8 cellular contexts compared by ENCODE assay signal in genomic region chr19:2061093-2061935, GRCh38. TPM values are rescaled to one million over a fixed set of nuclear protein-coding genes. Genes with fewer than 3 reads are reported as not detected.
A peak's percentile ranks its signal among the peaks of the same experiment; 100 is the strongest.
DNase-seq lines count a peak whose midpoint lies in the region; ATAC-seq, FAIRE-seq and TF ChIP-seq lines count a peak whose summit lies in the region.

No MANE protein-coding gene starts in this region.

- H3K27me3 ChIP-seq in BE2C (no peaks in the 10 kb centered on the region), layer of hippocampus (ENCODE audit: control insufficient read depth, insufficient read depth, low read length) (no peaks in the 10 kb centered on the region)

- peak; percentile 96 for FAIRE-seq in GM19239 (lab: Jason Lieb, UNC)

- no peaks in the 10 kb centered on the region for H3K36me3 ChIP-seq in BE2C

- H3K4me1 ChIP-seq in BE2C: peaks cover 22% of the 10 kb centered on the region

- peak; percentile 71 for ATAC-seq in HG03442 (IDR thresholded peaks at IDR 0.05; ENCODE audit: unreplicated experiment)

- peak overlapping the region; percentile 70 for H3K4me3 ChIP-seq in BE2C (ENCODE audit: low read depth, low read length)

- H3K27ac ChIP-seq in cingulate gyrus (ENCODE audit: low read depth, low read length) (peak overlapping the region; percentile 98), layer of hippocampus (ENCODE audit: low read depth, low read length) (peak overlapping the region; percentile 99)

- no peaks in the 10 kb centered on the region for H3K9me3 ChIP-seq in BE2C

- DNase-seq in BE2C (peak; percentile 100), GM19239 (ENCODE audit: insufficient read length, low spot score) (peak; percentile 95), NCI-H524 (lab: John Stamatoyannopoulos, UW) (peak; percentile 99 to 100)
- DNase-seq in activated CD4-positive, alpha-beta T cell treated with anti-CD3 and anti-CD28 coated beads for 4 hours: peak; percentile 99
- peak; percentile 96 to 99 (median 98) for DNase-seq in stimulated activated CD4-positive, alpha-beta T cell treated with anti-CD3 and anti-CD28 coated beads, Interleukin-1b, Interleukin-23, amount 100 ng/mL, for 24 hours (ENCODE audit: low read depth in 4 of 4, low spot score in 1 of 4)

- no peak for TF ChIP-seq CTCF in BE2C (IDR thresholded peaks at IDR 0.05; ENCODE audit: low read depth, low read length)

RNA-seq across cellular contexts. Expression of gene MKNK2, which starts 10.3 kb away (rescaled TPM):
- 117 TPM for polyA plus RNA-seq in BE2C (2012; ENCODE audit: insufficient read depth, insufficient read length, low read depth)

RNA-seq across cellular contexts. Expression of gene MOB3A, which starts 34.8 kb away (rescaled TPM):
- polyA plus RNA-seq in BE2C (2012; ENCODE audit: insufficient read depth, insufficient read length, low read depth): 9.7 TPM

RNA-seq across cellular contexts. Expression of gene IZUMO4, which starts 35.4 kb away (rescaled TPM):
- polyA plus RNA-seq in BE2C (2012; ENCODE audit: insufficient read depth, insufficient read length, low read depth): not detected

RNA-seq across cellular contexts. Expression of gene BTBD2, which starts 45.8 kb away (rescaled TPM):
- polyA plus RNA-seq in BE2C (2012; ENCODE audit: insufficient read depth, insufficient read length, low read depth): 80.0 TPM

Comparison
In these comparisons a context has a peak if more than half of its experiments do, and no peak if none do; other contexts are left out.
1. Peak in every context shown above with its lines: DNase-seq, ATAC-seq, H3K4me3 ChIP-seq and H3K27ac ChIP-seq.